In genomic region chr12:98895086-98895651, GRCh38 we compare ENCODE assay signal across 10 cellular contexts.
DNase-seq lines count a peak whose midpoint lies in the region; ATAC-seq and TF ChIP-seq lines count a peak whose summit lies in the region.
"Had no signal": no experiment of that assay in that cellular context is flagged by ENCODE, and none has a peak within 500 bp of the region (broad histone marks: within the 10 kb centered on the region; RNA-seq: fewer than 3 reads in every experiment).

No MANE protein-coding gene starts in this region.

- H3K4me3 Mint-ChIP-seq in activated CD4-positive, alpha-beta T cell treated with anti-CD3 and anti-CD28 coated beads for 36 hours: no peak overlapping the region
- peak overlapping the region; percentile 64 for H3K4me3 Mint-ChIP-seq in WTC11

- no peak overlapping the region for H3K4me3 ChIP-seq in thyroid gland (replicated peaks in 1 of 3)

- no peak for TF ChIP-seq POLR2A in thyroid gland (IDR thresholded peaks at IDR 0.05)

- H3K27ac Mint-ChIP-seq in activated CD4-positive, alpha-beta T cell treated with anti-CD3 and anti-CD28 coated beads for 36 hours: no peak overlapping the region
- H3K27ac Mint-ChIP-seq in WTC11: no peak overlapping the region

- no peak for TF ChIP-seq CTCF in WTC11 (IDR thresholded peaks at IDR 0.05)
- TF ChIP-seq CTCF in thyroid gland (IDR thresholded peaks at IDR 0.05): no peak

- intact Hi-C loops in activated CD4-positive, alpha-beta T cell treated with anti-CD3 and anti-CD28 coated beads for 36 hours (cut with DNase I, micrococcal nuclease): no loop called here
- intact Hi-C loops in thyroid gland (cut with DNase I): no loop called here

- peaks cover 0 to 8% of the 10 kb centered on the region in 2 donors for H3K4me1 ChIP-seq in thyroid gland

- H3K36me3 Mint-ChIP-seq in activated CD4-positive, alpha-beta T cell treated with anti-CD3 and anti-CD28 coated beads for 36 hours (ENCODE audit: low read depth): no peaks in the 10 kb centered on the region
- no peaks in the 10 kb centered on the region for H3K36me3 Mint-ChIP-seq in WTC11

- no peaks in the 10 kb centered on the region for H3K9me3 ChIP-seq in thyroid gland

- 3 to 6% methylated on average over 12 to 31 of the region's 60 CpGs for WGBS in thyroid gland, 2 donors

- H3K4me1 Mint-ChIP-seq in activated CD4-positive, alpha-beta T cell treated with anti-CD3 and anti-CD28 coated beads for 36 hours: no peaks in the 10 kb centered on the region
- H3K4me1 Mint-ChIP-seq in WTC11: peaks cover 19% of the 10 kb centered on the region

- peaks cover 51% of the 10 kb centered on the region for H3K27me3 Mint-ChIP-seq in activated CD4-positive, alpha-beta T cell treated with anti-CD3 and anti-CD28 coated beads for 36 hours
- H3K27me3 Mint-ChIP-seq in WTC11 (ENCODE audit: low read depth): peaks cover 83% of the 10 kb centered on the region

- peak; percentile 13 for DNase-seq in activated CD4-positive, alpha-beta T cell treated with anti-CD3 and anti-CD28 coated beads for 36 hours
- DNase-seq in activated CD4-positive, alpha-beta T cell treated with anti-CD3 and anti-CD28 coated beads for 48 hours: no peak
- DNase-seq in WTC11 (ENCODE audit: low spot score) (peak; percentile 48), thyroid gland (peak; percentile 4 to 11), NCI-H2107 (lab: John Stamatoyannopoulos, UW) (no peak), middle frontal gyrus (ENCODE audit: extremely low spot score, low spot score) (no peak), mucosa of gallbladder (ENCODE audit: low spot score) (no peak)
- DNase-seq: stimulated activated naive CD8-positive, alpha-beta T cell treated with anti-CD3 and anti-CD28 coated beads, Interleukin-15, Interleukin-2, amounts not matched to agents 100 U/mL and 50 U/mL, for 24 hours had no signal

- peak overlapping the region; percentile 68 for H3K27ac ChIP-seq in layer of hippocampus (ENCODE audit: low read depth, low read length)
- no peak overlapping the region for H3K27ac ChIP-seq in thyroid gland
- H3K27ac ChIP-seq: C4-2B had no signal

- ATAC-seq in activated CD4-positive, alpha-beta T cell treated with anti-CD3 and anti-CD28 coated beads for 36 hours: no peak
- peak; percentile 76 for ATAC-seq in WTC11
- ATAC-seq: stimulated activated naive CD8-positive, alpha-beta T cell treated with anti-CD3 and anti-CD28 coated beads, Interleukin-15, Interleukin-2, amounts not matched to agents 100 U/mL and 50 U/mL, for 24 hours had no signal

- H3K36me3 ChIP-seq in thyroid gland: no peaks in the 10 kb centered on the region

- H3K9me3 Mint-ChIP-seq in activated CD4-positive, alpha-beta T cell treated with anti-CD3 and anti-CD28 coated beads for 36 hours (ENCODE audit: low read depth): no peaks in the 10 kb centered on the region
- no peaks in the 10 kb centered on the region for H3K9me3 Mint-ChIP-seq in WTC11

- CTCF ChIA-PET in activated CD4-positive, alpha-beta T cell treated with anti-CD3 and anti-CD28 coated beads for 36 hours (lab: Charles Lee): no interaction called here
- CTCF ChIA-PET in WTC11 (lab: Charles Lee): interaction anchor here (0.7 kb wide), 1 partner anchor 153 kb away, joined by 3 read pairs; no protein-coding TSS in a partner anchor

- POLR2A ChIA-PET in activated CD4-positive, alpha-beta T cell treated with anti-CD3 and anti-CD28 coated beads for 36 hours (lab: Charles Lee): no interaction called here
- POLR2A ChIA-PET in WTC11 (lab: Charles Lee): no interaction called here

- no peaks in the 10 kb centered on the region for H3K27me3 ChIP-seq in layer of hippocampus (ENCODE audit: control insufficient read depth, insufficient read depth, low read length)
- H3K27me3 ChIP-seq in thyroid gland: no peaks in the 10 kb centered on the region

TF ChIP-seq in WTC11, 78 proteins besides CTCF, POLR2A, EP300 and RAD21 (continues in another document):
- no peak for TF ChIP-seq SMAD3 (CRISPR knock-in tag; IDR thresholded peaks at IDR 0.05; ENCODE audit: borderline replicate concordance)
- no peak for TF ChIP-seq NFE2L1 (CRISPR knock-in tag; IDR thresholded peaks at IDR 0.05)
- TF ChIP-seq, protein P1, sequence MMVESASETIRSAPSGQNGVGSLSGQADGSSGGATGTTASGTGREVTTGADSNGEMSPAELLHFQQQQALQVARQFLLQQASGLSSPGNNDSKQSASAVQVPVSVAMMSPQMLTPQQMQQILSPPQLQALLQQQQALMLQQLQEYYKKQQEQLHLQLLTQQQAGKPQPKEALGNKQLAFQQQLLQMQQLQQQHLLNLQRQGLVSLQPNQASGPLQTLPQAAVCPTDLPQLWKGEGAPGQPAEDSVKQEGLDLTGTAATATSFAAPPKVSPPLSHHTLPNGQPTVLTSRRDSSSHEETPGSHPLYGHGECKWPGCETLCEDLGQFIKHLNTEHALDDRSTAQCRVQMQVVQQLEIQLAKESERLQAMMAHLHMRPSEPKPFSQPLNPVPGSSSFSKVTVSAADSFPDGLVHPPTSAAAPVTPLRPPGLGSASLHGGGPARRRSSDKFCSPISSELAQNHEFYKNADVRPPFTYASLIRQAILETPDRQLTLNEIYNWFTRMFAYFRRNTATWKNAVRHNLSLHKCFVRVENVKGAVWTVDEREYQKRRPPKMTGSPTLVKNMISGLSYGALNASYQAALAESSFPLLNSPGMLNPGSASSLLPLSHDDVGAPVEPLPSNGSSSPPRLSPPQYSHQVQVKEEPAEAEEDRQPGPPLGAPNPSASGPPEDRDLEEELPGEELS (CRISPR knock-in tag; IDR thresholded peaks at IDR 0.05): no peak
- TF ChIP-seq TCF7 (CRISPR knock-in tag; IDR thresholded peaks at IDR 0.05; ENCODE audit: low read depth): no peak
- TF ChIP-seq, protein P2, sequence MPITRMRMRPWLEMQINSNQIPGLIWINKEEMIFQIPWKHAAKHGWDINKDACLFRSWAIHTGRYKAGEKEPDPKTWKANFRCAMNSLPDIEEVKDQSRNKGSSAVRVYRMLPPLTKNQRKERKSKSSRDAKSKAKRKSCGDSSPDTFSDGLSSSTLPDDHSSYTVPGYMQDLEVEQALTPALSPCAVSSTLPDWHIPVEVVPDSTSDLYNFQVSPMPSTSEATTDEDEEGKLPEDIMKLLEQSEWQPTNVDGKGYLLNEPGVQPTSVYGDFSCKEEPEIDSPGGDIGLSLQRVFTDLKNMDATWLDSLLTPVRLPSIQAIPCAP (CRISPR knock-in tag; IDR thresholded peaks at IDR 0.05): no peak
- TF ChIP-seq IRF2 (CRISPR knock-in tag; IDR thresholded peaks at IDR 0.05; ENCODE audit: borderline replicate concordance, low read depth): no peak
- TF ChIP-seq KAT7 (CRISPR knock-in tag; IDR thresholded peaks at IDR 0.05; ENCODE audit: borderline replicate concordance): no peak
- TF ChIP-seq, protein P3, sequence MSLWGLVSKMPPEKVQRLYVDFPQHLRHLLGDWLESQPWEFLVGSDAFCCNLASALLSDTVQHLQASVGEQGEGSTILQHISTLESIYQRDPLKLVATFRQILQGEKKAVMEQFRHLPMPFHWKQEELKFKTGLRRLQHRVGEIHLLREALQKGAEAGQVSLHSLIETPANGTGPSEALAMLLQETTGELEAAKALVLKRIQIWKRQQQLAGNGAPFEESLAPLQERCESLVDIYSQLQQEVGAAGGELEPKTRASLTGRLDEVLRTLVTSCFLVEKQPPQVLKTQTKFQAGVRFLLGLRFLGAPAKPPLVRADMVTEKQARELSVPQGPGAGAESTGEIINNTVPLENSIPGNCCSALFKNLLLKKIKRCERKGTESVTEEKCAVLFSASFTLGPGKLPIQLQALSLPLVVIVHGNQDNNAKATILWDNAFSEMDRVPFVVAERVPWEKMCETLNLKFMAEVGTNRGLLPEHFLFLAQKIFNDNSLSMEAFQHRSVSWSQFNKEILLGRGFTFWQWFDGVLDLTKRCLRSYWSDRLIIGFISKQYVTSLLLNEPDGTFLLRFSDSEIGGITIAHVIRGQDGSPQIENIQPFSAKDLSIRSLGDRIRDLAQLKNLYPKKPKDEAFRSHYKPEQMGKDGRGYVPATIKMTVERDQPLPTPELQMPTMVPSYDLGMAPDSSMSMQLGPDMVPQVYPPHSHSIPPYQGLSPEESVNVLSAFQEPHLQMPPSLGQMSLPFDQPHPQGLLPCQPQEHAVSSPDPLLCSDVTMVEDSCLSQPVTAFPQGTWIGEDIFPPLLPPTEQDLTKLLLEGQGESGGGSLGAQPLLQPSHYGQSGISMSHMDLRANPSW (CRISPR knock-in tag; conservative IDR thresholded peaks at IDR 0.05; ENCODE audit: low read depth): no peak
- TF ChIP-seq ZNF317 (CRISPR knock-in tag; IDR thresholded peaks at IDR 0.05; ENCODE audit: borderline replicate concordance, low read depth): no peak
- TF ChIP-seq, protein P4, sequence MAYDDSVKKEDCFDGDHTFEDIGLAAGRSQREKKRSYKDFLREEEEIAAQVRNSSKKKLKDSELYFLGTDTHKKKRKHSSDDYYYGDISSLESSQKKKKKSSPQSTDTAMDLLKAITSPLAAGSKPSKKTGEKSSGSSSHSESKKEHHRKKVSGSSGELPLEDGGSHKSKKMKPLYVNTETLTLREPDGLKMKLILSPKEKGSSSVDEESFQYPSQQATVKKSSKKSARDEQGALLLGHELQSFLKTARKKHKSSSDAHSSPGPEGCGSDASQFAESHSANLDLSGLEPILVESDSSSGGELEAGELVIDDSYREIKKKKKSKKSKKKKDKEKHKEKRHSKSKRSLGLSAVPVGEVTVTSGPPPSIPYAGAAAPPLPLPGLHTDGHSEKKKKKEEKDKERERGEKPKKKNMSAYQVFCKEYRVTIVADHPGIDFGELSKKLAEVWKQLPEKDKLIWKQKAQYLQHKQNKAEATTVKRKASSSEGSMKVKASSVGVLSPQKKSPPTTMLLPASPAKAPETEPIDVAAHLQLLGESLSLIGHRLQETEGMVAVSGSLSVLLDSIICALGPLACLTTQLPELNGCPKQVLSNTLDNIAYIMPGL (CRISPR knock-in tag; IDR thresholded peaks at IDR 0.05): peak; percentile 69; the same call in 1 of the 2 replicates
- TF ChIP-seq, protein P5, sequence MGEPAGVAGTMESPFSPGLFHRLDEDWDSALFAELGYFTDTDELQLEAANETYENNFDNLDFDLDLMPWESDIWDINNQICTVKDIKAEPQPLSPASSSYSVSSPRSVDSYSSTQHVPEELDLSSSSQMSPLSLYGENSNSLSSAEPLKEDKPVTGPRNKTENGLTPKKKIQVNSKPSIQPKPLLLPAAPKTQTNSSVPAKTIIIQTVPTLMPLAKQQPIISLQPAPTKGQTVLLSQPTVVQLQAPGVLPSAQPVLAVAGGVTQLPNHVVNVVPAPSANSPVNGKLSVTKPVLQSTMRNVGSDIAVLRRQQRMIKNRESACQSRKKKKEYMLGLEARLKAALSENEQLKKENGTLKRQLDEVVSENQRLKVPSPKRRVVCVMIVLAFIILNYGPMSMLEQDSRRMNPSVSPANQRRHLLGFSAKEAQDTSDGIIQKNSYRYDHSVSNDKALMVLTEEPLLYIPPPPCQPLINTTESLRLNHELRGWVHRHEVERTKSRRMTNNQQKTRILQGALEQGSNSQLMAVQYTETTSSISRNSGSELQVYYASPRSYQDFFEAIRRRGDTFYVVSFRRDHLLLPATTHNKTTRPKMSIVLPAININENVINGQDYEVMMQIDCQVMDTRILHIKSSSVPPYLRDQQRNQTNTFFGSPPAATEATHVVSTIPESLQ (CRISPR knock-in tag; IDR thresholded peaks at IDR 0.05): no peak
- no peak for TF ChIP-seq CREM (CRISPR knock-in tag; IDR thresholded peaks at IDR 0.05)
- TF ChIP-seq JUN (CRISPR knock-in tag; IDR thresholded peaks at IDR 0.05): no peak

Comparison
In these comparisons a context has a peak if more than half of its experiments do, and no peak if none do; other contexts are left out.
1. DNase-seq: peak in activated CD4-positive, alpha-beta T cell treated with anti-CD3 and anti-CD28 coated beads for 36 hours (single experiment), WTC11 (single experiment) and thyroid gland (2 of 2); none in activated CD4-positive, alpha-beta T cell treated with anti-CD3 and anti-CD28 coated beads for 48 hours (single experiment), NCI-H2107 (single experiment), middle frontal gyrus (single experiment) and mucosa of gallbladder (single experiment).